ENCODE assay signal across 18 cellular contexts in genomic region chr1:12383786-12384185, GRCh38.
DNase-seq lines count a peak whose midpoint lies in the region; ATAC-seq and TF ChIP-seq lines count a peak whose summit lies in the region.
"Had no signal": no experiment of that assay in that cellular context is flagged by ENCODE, and none has a peak within 500 bp of the region (broad histone marks: within the 10 kb centered on the region; RNA-seq: fewer than 3 reads in every experiment).

No MANE protein-coding gene starts in this region.

- H3K14ac ChIP-seq in neuronal stem cell (ENCODE audit: low read length): no peak overlapping the region

- H3K36me3 Mint-ChIP-seq in activated T-cell treated with anti-CD3 and anti-CD28 coated beads, Interleukin-2, amount 50 U/mL, for 72 hours (ENCODE audit: insufficient read depth in 2 of 2): peaks cover 29 to 49% of the 10 kb centered on the region in 2 donors
- H3K36me3 Mint-ChIP-seq in naive thymus-derived CD4-positive, alpha-beta T cell: peaks cover 26 to 84% (median 74%) of the 10 kb centered on the region in 5 donors

- no peak overlapping the region for H3K4me3 ChIP-seq in naive thymus-derived CD4-positive, alpha-beta T cell (ENCODE audit: low read length)
- H3K4me3 ChIP-seq in neuronal stem cell (ENCODE audit: low read length in 2 of 2): no peak overlapping the region
- H3K4me3 ChIP-seq: A549, spleen had no signal

- H3K4me2 ChIP-seq in neuronal stem cell (ENCODE audit: insufficient read depth, low read length, poor library complexity, severe bottlenecking): no peak overlapping the region
- H3K4me2 ChIP-seq: A549 had no signal

- intact Hi-C loops in naive thymus-derived CD4-positive, alpha-beta T cell (cut with micrococcal nuclease): loop anchor here in 1 of 2 donors (2.0 kb wide), 4 partner anchors 13 to 39 kb away; no protein-coding TSS in a partner anchor

- no peak overlapping the region for H3K18ac ChIP-seq in neuronal stem cell (ENCODE audit: low read length)

- no peak overlapping the region for H4K8ac ChIP-seq in neuronal stem cell (ENCODE audit: low read depth, low read length)

- H3K9me3 Mint-ChIP-seq in activated T-cell treated with anti-CD3 and anti-CD28 coated beads, Interleukin-2, amount 50 U/mL, for 72 hours: peaks cover 10 to 12% of the 10 kb centered on the region in 2 donors
- peaks cover 5 to 21% (median 16%) of the 10 kb centered on the region in 11 donors for H3K9me3 Mint-ChIP-seq in naive thymus-derived CD4-positive, alpha-beta T cell

- no peak for DNase-seq in activated T-cell treated with anti-CD3 and anti-CD28 coated beads, Interleukin-2, amount 50 U/mL, for 72 hours
- DNase-seq in activated T-cell treated with anti-CD3 and anti-CD28 coated beads, Interleukin-2, amount 50 U/mL, for 1 hour: no peak
- DNase-seq in HS-5 (ENCODE audit: low read depth) (peak; percentile 11), astrocyte of the hippocampus (ENCODE audit: low read depth, low spot score) (peak; percentile 32), GM20000 (ENCODE audit: low spot score) (no peak), NCI-H345 treated with DMSO at 0.1 percent for 48 hours (lab: John Stamatoyannopoulos, UW; ENCODE audit: unreplicated experiment) (no peak), neuronal stem cell (ENCODE audit: low spot score) (no peak)
- DNase-seq in naive thymus-derived CD4-positive, alpha-beta T cell: no peak
- DNase-seq: activated CD4-positive, alpha-beta T cell treated with anti-CD3 and anti-CD28 coated beads for 1 hour; activated T-cell treated with anti-CD3 and anti-CD28 coated beads for 4 hours; anterior cingulate cortex; NCI-H1092 treated with DMSO at 0.1 percent for 48 hours; NCI-H2171; posterior cingulate gyrus; spleen; stimulated activated naive CD4-positive, alpha-beta T cell treated with Interleukin-2 at 50 U/mL for 16 hours had no signal

- H2BK5ac ChIP-seq in neuronal stem cell (ENCODE audit: low read length): no peak overlapping the region

- H3K36me3 ChIP-seq in naive thymus-derived CD4-positive, alpha-beta T cell (ENCODE audit: control insufficient read depth in 2 of 3, insufficient read depth in 3 of 3, low read length in 3 of 3): peaks cover 12 to 45% (median 21%) of the 10 kb centered on the region in 3 experiments
- peaks cover 17 to 71% of the 10 kb centered on the region in 2 donors for H3K36me3 ChIP-seq in neuronal stem cell (replicated peaks in 1 of 2; ENCODE audit: control insufficient read depth in 2 of 2, insufficient read depth in 2 of 2, low read length in 2 of 2)

- no peak overlapping the region for H2BK120ac ChIP-seq in neuronal stem cell (ENCODE audit: low read depth, low read length)

- TF ChIP-seq CTCF in GM20000 (IDR thresholded peaks at IDR 0.05; ENCODE audit: extremely low read depth, missing control alignments): no peak

- H3K4ac ChIP-seq in neuronal stem cell (ENCODE audit: low read length): no peak overlapping the region

- ATAC-seq in activated T-cell treated with anti-CD3 and anti-CD28 coated beads, Interleukin-2, amount 50 U/mL, for 72 hours (replicated peaks in 1 of 2): no peak
- no peak for ATAC-seq in naive thymus-derived CD4-positive, alpha-beta T cell
- ATAC-seq: A549, esophagus mucosa had no signal

- no peak overlapping the region for H4K91ac ChIP-seq in neuronal stem cell (ENCODE audit: low read depth, low read length, poor library complexity)

- H3K27ac ChIP-seq in naive thymus-derived CD4-positive, alpha-beta T cell (ENCODE audit: low read depth, low read length): peak overlapping the region; percentile 19
- no peak overlapping the region for H3K27ac ChIP-seq in neuronal stem cell (replicated peaks; ENCODE audit: low read length)
- H3K27ac ChIP-seq: A549 had no signal

- H3K27ac Mint-ChIP-seq in activated T-cell treated with anti-CD3 and anti-CD28 coated beads, Interleukin-2, amount 50 U/mL, for 72 hours: peak overlapping the region; percentile 5
- peak overlapping the region; percentile 54 to 96 (median 91) for H3K27ac Mint-ChIP-seq in naive thymus-derived CD4-positive, alpha-beta T cell

- H3K27me3 ChIP-seq in naive thymus-derived CD4-positive, alpha-beta T cell (ENCODE audit: control insufficient read depth in 2 of 2, insufficient read depth in 2 of 2, low read length in 2 of 2): no peaks in the 10 kb centered on the region
- H3K27me3 ChIP-seq in neuronal stem cell (ENCODE audit: control insufficient read depth in 3 of 3, insufficient read depth in 3 of 3, low read depth in 1 of 3, low read length in 3 of 3): peaks cover 0 to 2% (median 0%) of the 10 kb centered on the region in 3 experiments
- H3K27me3 ChIP-seq: spleen had no signal

- H2BK15ac ChIP-seq in neuronal stem cell (ENCODE audit: low read length): no peak overlapping the region

- peaks cover 0 to 5% (median 0%) of the 10 kb centered on the region in 3 experiments for H3K9me3 ChIP-seq in naive thymus-derived CD4-positive, alpha-beta T cell (ENCODE audit: control insufficient read depth in 2 of 3, low read length in 3 of 3)
- H3K9me3 ChIP-seq in neuronal stem cell (replicated peaks in 1 of 2; ENCODE audit: control insufficient read depth in 2 of 2, insufficient read depth in 1 of 2, low read depth in 1 of 2, low read length in 2 of 2): peaks cover 4 to 20% of the 10 kb centered on the region in 2 donors

- no peak overlapping the region for H2BK12ac ChIP-seq in neuronal stem cell (ENCODE audit: low read length)

- CTCF ChIA-PET in naive thymus-derived CD4-positive, alpha-beta T cell (lab: Charles Lee): interaction anchor here (0.8 to 1.8 kb wide), 4 partner anchors 14 to 236 kb away, joined by 3 to 6 read pairs (median 4); no protein-coding TSS in a partner anchor

- WGBS in neuronal stem cell (ENCODE audit: extremely low coverage in 2 of 2, insufficient read length in 2 of 2, insufficient replicate concordance in 1 of 2), 2 donors: no CpG with 5 or more reads among the region's 1 CpG

- H3K27me3 Mint-ChIP-seq in activated T-cell treated with anti-CD3 and anti-CD28 coated beads, Interleukin-2, amount 50 U/mL, for 72 hours (ENCODE audit: low read depth): no peaks in the 10 kb centered on the region
- H3K27me3 Mint-ChIP-seq in naive thymus-derived CD4-positive, alpha-beta T cell: no peaks in the 10 kb centered on the region

- no peak overlapping the region for H3K23ac ChIP-seq in neuronal stem cell (ENCODE audit: low read depth, low read length, poor library complexity)

- no peak overlapping the region for H2AK5ac ChIP-seq in neuronal stem cell (ENCODE audit: low read depth, low read length)

- POLR2A ChIA-PET in naive thymus-derived CD4-positive, alpha-beta T cell (lab: Charles Lee): interaction anchor here (1.3 to 4.1 kb wide), 4 partner anchors 67 to 235 kb away, joined by 3 to 22 read pairs (median 4); partner anchors contain the start of gene DHRS3

- H3K4me1 ChIP-seq in naive thymus-derived CD4-positive, alpha-beta T cell (ENCODE audit: control insufficient read depth in 2 of 2, insufficient read depth in 2 of 2, low read length in 2 of 2): peaks cover 31 to 40% of the 10 kb centered on the region in 2 donors
- peaks cover 0 to 2% of the 10 kb centered on the region in 2 donors for H3K4me1 ChIP-seq in neuronal stem cell (ENCODE audit: control insufficient read depth in 2 of 2, insufficient read depth in 1 of 2, low read depth in 1 of 2, low read length in 2 of 2)

- no peak overlapping the region for H3K4me3 Mint-ChIP-seq in activated T-cell treated with anti-CD3 and anti-CD28 coated beads, Interleukin-2, amount 50 U/mL, for 72 hours
- peak overlapping the region; percentile 11 to 64 (median 46) for H3K4me3 Mint-ChIP-seq in naive thymus-derived CD4-positive, alpha-beta T cell

- H3K9ac ChIP-seq in neuronal stem cell (ENCODE audit: low read depth, low read length, poor library complexity): no peak overlapping the region

- H3K4me1 Mint-ChIP-seq in activated T-cell treated with anti-CD3 and anti-CD28 coated beads, Interleukin-2, amount 50 U/mL, for 72 hours (ENCODE audit: low read depth): peaks cover 41% of the 10 kb centered on the region
- H3K4me1 Mint-ChIP-seq in naive thymus-derived CD4-positive, alpha-beta T cell: peaks cover 33 to 67% (median 55%) of the 10 kb centered on the region in 7 donors

- no peak overlapping the region for H2AFZ ChIP-seq in neuronal stem cell (ENCODE audit: low read length)

- H3K79me1 ChIP-seq in neuronal stem cell (ENCODE audit: low read depth, low read length): no peaks in the 10 kb centered on the region

Comparison
In these comparisons a context has a peak if more than half of its experiments do, and no peak if none do; other contexts are left out.
1. DNase-seq: peak in HS-5 (single experiment) and astrocyte of the hippocampus (single experiment); none in activated T-cell treated with anti-CD3 and anti-CD28 coated beads, Interleukin-2, amount 50 U/mL, for 72 hours (0 of 2), activated T-cell treated with anti-CD3 and anti-CD28 coated beads, Interleukin-2, amount 50 U/mL, for 1 hour (single experiment), naive thymus-derived CD4-positive, alpha-beta T cell (0 of 9), GM20000 (single experiment), NCI-H345 treated with DMSO at 0.1 percent for 48 hours (single experiment) and neuronal stem cell (single experiment).
2. H3K4me3 Mint-ChIP-seq: peak in naive thymus-derived CD4-positive, alpha-beta T cell (10 of 10); none in activated T-cell treated with anti-CD3 and anti-CD28 coated beads, Interleukin-2, amount 50 U/mL, for 72 hours (0 of 2).